In genomic region chr1:152623203-152623844, GRCh38 we compare ENCODE assay signal across 10 cellular contexts. TPM values are rescaled to one million over a fixed set of nuclear protein-coding genes. Genes with fewer than 3 reads are reported as not detected.
A peak's percentile ranks its signal among the peaks of the same experiment; 100 is the strongest.
DNase-seq lines count a peak whose midpoint lies in the region; ATAC-seq, FAIRE-seq and TF ChIP-seq lines count a peak whose summit lies in the region.
"Had no signal": no experiment of that assay in that cellular context is flagged by ENCODE, and none has a peak within 500 bp of the region (broad histone marks: within the 10 kb centered on the region; RNA-seq: fewer than 3 reads in every experiment).

No MANE protein-coding gene starts in this region.

- H3K4me3 ChIP-seq in WERI-Rb-1 (ENCODE audit: low read depth, low read length) (no peak overlapping the region), trophoblast cell (ENCODE audit: low read depth, low read length) (no peak overlapping the region), thyroid gland (replicated peaks in 1 of 3) (no peak overlapping the region)
- H3K4me3 ChIP-seq: pancreas had no signal

- H3K23ac ChIP-seq in trophoblast cell (ENCODE audit: low read length) = no peak overlapping the region

- H3K9me3 ChIP-seq in WERI-Rb-1 (ENCODE audit: severe bottlenecking) = peaks cover 15% of the 10 kb centered on the region
- H3K9me3 ChIP-seq in trophoblast cell (ENCODE audit: insufficient read depth, low read depth, low read length) = peaks cover 36% of the 10 kb centered on the region
- H3K9me3 ChIP-seq in thyroid gland = no peaks in the 10 kb centered on the region
- H3K9me3 ChIP-seq: pancreas had no signal

- intact Hi-C loops in thyroid gland (cut with DNase I) = no loop called here

- H2BK12ac ChIP-seq in trophoblast cell (ENCODE audit: low read length) = no peak overlapping the region

- H3K79me2 ChIP-seq in trophoblast cell (ENCODE audit: control insufficient read depth, insufficient read depth, low read length, poor library complexity) = no peaks in the 10 kb centered on the region

- H2BK5ac ChIP-seq in trophoblast cell (ENCODE audit: low read depth, low read length, poor library complexity) = no peak overlapping the region

- no peak overlapping the region for H3K9ac ChIP-seq in trophoblast cell (ENCODE audit: low read length)

- TF ChIP-seq POLR2A in H54 (IDR thresholded peaks at IDR 0.05; ENCODE audit: low read depth, low read length) (no peak), thyroid gland (IDR thresholded peaks at IDR 0.05) (no peak)

- WGBS in trophoblast cell (ENCODE audit: extremely low coverage, insufficient coverage, insufficient read length) = no CpG with 5 or more reads among the region's 29 CpGs
- 22 to 36% methylated on average over 15 to 29 of the region's 29 CpGs for WGBS in thyroid gland, 2 donors

- H3K27ac ChIP-seq in WERI-Rb-1 = no peak overlapping the region
- H3K27ac ChIP-seq in trophoblast cell (ENCODE audit: low read depth, low read length) = no peak overlapping the region
- H3K27ac ChIP-seq in thyroid gland = no peak overlapping the region
- H3K27ac ChIP-seq: pancreas had no signal

- H2BK120ac ChIP-seq in trophoblast cell (ENCODE audit: insufficient read depth, low read length, poor library complexity) = no peak overlapping the region

- H3K18ac ChIP-seq in trophoblast cell (ENCODE audit: low read length) = no peak overlapping the region

- H3K4ac ChIP-seq in trophoblast cell (ENCODE audit: low read depth, low read length) = no peak overlapping the region

- no peak overlapping the region for H3K14ac ChIP-seq in trophoblast cell (ENCODE audit: low read length)

- H2AFZ ChIP-seq in trophoblast cell (ENCODE audit: insufficient read depth, low read length, poor library complexity) = no peak overlapping the region

- no peak overlapping the region for H2AK5ac ChIP-seq in trophoblast cell (ENCODE audit: low read length)

- H4K91ac ChIP-seq in trophoblast cell (ENCODE audit: low read depth, low read length) = no peak overlapping the region

- H3K79me1 ChIP-seq in trophoblast cell (ENCODE audit: low read length) = no peaks in the 10 kb centered on the region

- FAIRE-seq in H54 (lab: Jason Lieb, UNC) = no peak
- FAIRE-seq: pancreas had no signal

- H4K8ac ChIP-seq in trophoblast cell (ENCODE audit: low read depth, low read length) = no peak overlapping the region

- H3K36me3 ChIP-seq in WERI-Rb-1 (no peaks in the 10 kb centered on the region), trophoblast cell (ENCODE audit: control insufficient read depth in 1 of 2, insufficient read depth in 2 of 2, low read length in 2 of 2) (no peaks in the 10 kb centered on the region), thyroid gland (no peaks in the 10 kb centered on the region)
- H3K36me3 ChIP-seq: pancreas had no signal

- no peak overlapping the region for H4K12ac ChIP-seq in trophoblast cell (ENCODE audit: low read depth, low read length)

- DNase-seq in ELF-1 (ENCODE audit: low read depth, low spot score) (peak; percentile 1), H54 (ENCODE audit: insufficient read length, low spot score) (peak; percentile 3), WERI-Rb-1 (peak; percentile 60), trophoblast cell (peak; percentile 8 to 34), thyroid gland (no peak)
- DNase-seq: cortex of kidney had no signal

- H3K4me1 ChIP-seq in trophoblast cell (ENCODE audit: control insufficient read depth in 1 of 2, insufficient read depth in 2 of 2, low read length in 2 of 2) (no peaks in the 10 kb centered on the region), thyroid gland (no peaks in the 10 kb centered on the region)
- H3K4me1 ChIP-seq: pancreas had no signal

- no peak overlapping the region for H3K4me2 ChIP-seq in trophoblast cell (ENCODE audit: low read length)

- ATAC-seq in HG03571 (IDR thresholded peaks at IDR 0.05; ENCODE audit: unreplicated experiment) = no peak
- no peak for ATAC-seq in esophagus mucosa

- peak; percentile 92 for TF ChIP-seq CTCF in WERI-Rb-1 (IDR thresholded peaks at IDR 0.05; ENCODE audit: low read depth, low read length)
- no peak for TF ChIP-seq CTCF in thyroid gland (IDR thresholded peaks at IDR 0.05)

- peaks cover 90% of the 10 kb centered on the region for H3K27me3 ChIP-seq in WERI-Rb-1 (ENCODE audit: insufficient read depth, low read depth, severe bottlenecking)
- no peaks in the 10 kb centered on the region for H3K27me3 ChIP-seq in trophoblast cell (ENCODE audit: insufficient read depth, low read length)
- no peaks in the 10 kb centered on the region for H3K27me3 ChIP-seq in thyroid gland
- H3K27me3 ChIP-seq: pancreas had no signal

RNA-seq across cellular contexts. Expression of gene LCE3A, which starts 0.4 kb away (rescaled TPM):
- not detected in 2 replicates for polyA plus RNA-seq in trophoblast cell (2013)
- total RNA-seq in thyroid gland = not detected
- total RNA-seq in esophagus mucosa = not detected
- total RNA-seq: HT1080, pancreas had no signal
- polyA plus RNA-seq: pancreas had no signal

RNA-seq across cellular contexts. Expression of gene LCE3B, which starts 9.7 kb away (rescaled TPM):
- not detected in 2 replicates for polyA plus RNA-seq in trophoblast cell (2013)
- not detected for total RNA-seq in thyroid gland
- not detected for total RNA-seq in esophagus mucosa
- total RNA-seq: HT1080, pancreas had no signal
- polyA plus RNA-seq: pancreas had no signal

RNA-seq across cellular contexts. Expression of gene LCE3C, which starts 23.3 kb away (rescaled TPM):
- polyA plus RNA-seq in trophoblast cell (2013) = not detected in 2 replicates
- total RNA-seq in thyroid gland = not detected
- not detected for total RNA-seq in esophagus mucosa
- total RNA-seq: HT1080, pancreas had no signal
- polyA plus RNA-seq: pancreas had no signal

RNA-seq across cellular contexts. Expression of gene LCE2D, which starts 39.9 kb away (rescaled TPM):
- not detected in 2 replicates for polyA plus RNA-seq in trophoblast cell (2013)
- total RNA-seq in thyroid gland (not detected), esophagus mucosa (not detected)
- total RNA-seq: HT1080, pancreas had no signal
- polyA plus RNA-seq: pancreas had no signal

RNA-seq across cellular contexts. Expression of gene LCE3D, which starts 43.0 kb away (rescaled TPM):
- not detected in 2 replicates for polyA plus RNA-seq in trophoblast cell (2013)
- total RNA-seq in thyroid gland = not detected
- total RNA-seq in esophagus mucosa = 7.7 TPM
- total RNA-seq: HT1080, pancreas had no signal
- polyA plus RNA-seq: pancreas had no signal

Comparison
In these comparisons a context has a peak if more than half of its experiments do, and no peak if none do; other contexts are left out.
1. DNase-seq: peak in ELF-1 (single experiment), H54 (single experiment), WERI-Rb-1 (single experiment) and trophoblast cell (2 of 2); none in thyroid gland (0 of 2).